In the genomic region with DNA sequence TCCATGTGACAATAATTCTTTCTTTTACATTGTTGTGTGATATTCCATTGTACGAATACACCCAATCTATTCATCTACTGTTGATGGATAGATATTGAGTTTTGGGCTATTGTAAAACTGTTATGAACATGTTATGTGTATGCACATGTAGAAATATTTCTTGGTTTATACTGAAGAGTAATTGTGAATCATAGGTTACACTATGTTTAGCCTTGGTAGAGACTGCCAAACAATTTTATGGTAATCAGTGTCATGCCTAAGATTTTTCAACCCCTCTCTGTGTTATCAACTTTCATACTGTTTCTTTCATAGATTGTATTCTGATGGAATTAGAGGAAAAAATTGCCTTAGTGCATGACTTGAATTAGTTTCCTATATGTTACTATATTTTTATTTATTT, we compare ENCODE assay signal across 17 cellular contexts.
"Had no signal": no experiment of that assay in that cellular context is flagged by ENCODE, and none has a peak within 500 bp of the region (broad histone marks: within the 10 kb centered on the region; RNA-seq: fewer than 3 reads in every experiment).

No MANE protein-coding gene starts in this region.

- H3K36me3 ChIP-seq: right atrium auricular region, WERI-Rb-1 had no signal

- DNase-seq: activated CD4-positive, alpha-beta memory T cell treated with anti-CD3 and anti-CD28 coated beads for 36 hours; activated CD8-positive, alpha-beta memory T cell treated with anti-CD3 and anti-CD28 coated beads, Interleukin-2, amount 10 ng/mL, durations not matched to agents 7 days and 5 days; activated gamma-delta T cell treated with Interleukin-2 at 50 U/mL for 16 hours; activated T-cell treated with anti-CD3 and anti-CD28 coated beads, Interleukin-2, amount 50 U/mL, for 72 hours; brain microvascular endothelial cell; cerebellar nuclear complex; effector memory CD4-positive, alpha-beta T cell; glutamatergic neuron; nucleus accumbens; stimulated activated CD4-positive, alpha-beta T cell treated with anti-CD3 and anti-CD28 coated beads, Interleukin-4, amount 100 ng/mL, for 4 hours; stimulated activated CD8-positive, alpha-beta memory T cell treated with anti-CD3 and anti-CD28 coated beads, Interleukin-4, amount 100 ng/mL, for 48 hours; stimulated activated naive CD4-positive, alpha-beta T cell treated with Interleukin-2 at 50 U/mL for 16 hours; T-helper 17 cell; trophoblast cell; WERI-Rb-1 had no signal

- ATAC-seq: activated CD8-positive, alpha-beta memory T cell treated with anti-CD3 and anti-CD28 coated beads, Interleukin-2, amount 10 ng/mL, durations not matched to agents 7 days and 5 days; activated T-cell treated with anti-CD3 and anti-CD28 coated beads, Interleukin-2, amount 50 U/mL, for 72 hours; T-helper 17 cell had no signal

- H3K4me3 ChIP-seq: right atrium auricular region, skin epidermis had no signal

- H3K27me3 ChIP-seq: brain microvascular endothelial cell, right atrium auricular region had no signal

- H3K27ac ChIP-seq: brain microvascular endothelial cell, right atrium auricular region, skin epidermis, WERI-Rb-1 had no signal

- H3K9me3 ChIP-seq: right atrium auricular region had no signal

- H3K4me1 ChIP-seq: right atrium auricular region had no signal
